In genomic region chr19:34359954-34360315, GRCh38 we compare ENCODE assay signal across 8 cellular contexts. TPM values are rescaled to one million over a fixed set of nuclear protein-coding genes. Genes with fewer than 3 reads are reported as not detected.
DNase-seq lines count a peak whose midpoint lies in the region; ATAC-seq and TF ChIP-seq lines count a peak whose summit lies in the region.

No MANE protein-coding gene starts in this region.

- peaks cover 5 to 9% of the 10 kb centered on the region in 2 donors for H3K36me3 ChIP-seq in ascending aorta
- peaks cover 9% of the 10 kb centered on the region for H3K36me3 ChIP-seq in lower lobe of right lung

- no peak for DNase-seq in activated naive CD4-positive, alpha-beta T cell treated with anti-CD3 and anti-CD28 coated beads, Interleukin-2, amount 10 ng/mL, durations not matched to agents 7 days and 5 days
- DNase-seq in activated naive CD4-positive, alpha-beta T cell treated with anti-CD3 and anti-CD28 coated beads, Interleukin-2, amount 50 U/mL, for 16 hours, result no peak
- DNase-seq in ascending aorta (ENCODE audit: low spot score in 2 of 2) (no peak), lower lobe of right lung (no peak), type B pancreatic cell (ENCODE audit: extremely low spot score, unreplicated experiment) (no peak)
- DNase-seq in stimulated activated CD4-positive, alpha-beta T cell treated with anti-CD3 and anti-CD28 coated beads, Interleukin-2, amount 100 ng/mL, for 24 hours, result no peak

- H3K27ac ChIP-seq in ascending aorta (peak overlapping the region; percentile 66 to 83), lower lobe of right lung (peak overlapping the region; percentile 79)

- H3K4me3 ChIP-seq in ascending aorta (peak overlapping the region; percentile 40 to 50), lower lobe of right lung (peak overlapping the region; percentile 53)

- no peaks in the 10 kb centered on the region for H3K9me3 Mint-ChIP-seq in activated naive CD4-positive, alpha-beta T cell treated with anti-CD3 and anti-CD28 coated beads, Interleukin-2, amount 10 ng/mL, durations not matched to agents 7 days and 5 days
- no peaks in the 10 kb centered on the region for H3K9me3 Mint-ChIP-seq in type B pancreatic cell

- peaks cover 8% of the 10 kb centered on the region for H3K27me3 Mint-ChIP-seq in activated naive CD4-positive, alpha-beta T cell treated with anti-CD3 and anti-CD28 coated beads, Interleukin-2, amount 10 ng/mL, durations not matched to agents 7 days and 5 days
- no peaks in the 10 kb centered on the region for H3K27me3 Mint-ChIP-seq in type B pancreatic cell

- H3K27me3 ChIP-seq in ascending aorta, result no peaks in the 10 kb centered on the region
- H3K27me3 ChIP-seq in lower lobe of right lung (ENCODE audit: low read depth), result no peaks in the 10 kb centered on the region

- H3K4me1 Mint-ChIP-seq in activated naive CD4-positive, alpha-beta T cell treated with anti-CD3 and anti-CD28 coated beads, Interleukin-2, amount 10 ng/mL, durations not matched to agents 7 days and 5 days, result peaks cover 59% of the 10 kb centered on the region
- peaks cover 34% of the 10 kb centered on the region for H3K4me1 Mint-ChIP-seq in type B pancreatic cell (ENCODE audit: unreplicated experiment)

- intact Hi-C loops in ascending aorta (cut with DNase I), result loop anchor here (1.0 to 5.0 kb wide), 2 partner anchors 122 to 141 kb away; partner anchors contain the start of gene WTIP
- intact Hi-C loops in lower lobe of right lung (cut with DNase I), result no loop called here

- ATAC-seq in lower lobe of right lung (no peak), GM21423 (IDR thresholded peaks at IDR 0.05; ENCODE audit: unreplicated experiment) (no peak), HG03460 (IDR thresholded peaks at IDR 0.05; ENCODE audit: unreplicated experiment) (no peak)

- H3K27ac Mint-ChIP-seq in activated naive CD4-positive, alpha-beta T cell treated with anti-CD3 and anti-CD28 coated beads, Interleukin-2, amount 10 ng/mL, durations not matched to agents 7 days and 5 days, result peak overlapping the region; percentile 91
- H3K27ac Mint-ChIP-seq in type B pancreatic cell, result peak overlapping the region; percentile 97

- CTCF ChIA-PET in activated naive CD4-positive, alpha-beta T cell treated with anti-CD3 and anti-CD28 coated beads, Interleukin-2, amount 10 ng/mL, durations not matched to agents 7 days and 5 days (lab: Charles Lee), result interaction anchor here (0.8 to 0.9 kb wide), 3 partner anchors 9 to 24 kb away, joined by 3 to 5 read pairs (median 3); no protein-coding TSS in a partner anchor

- peaks cover 0 to 3% of the 10 kb centered on the region in 2 donors for H3K4me1 ChIP-seq in ascending aorta
- peaks cover 13% of the 10 kb centered on the region for H3K4me1 ChIP-seq in lower lobe of right lung

- no peak for TF ChIP-seq CTCF in ascending aorta (IDR thresholded peaks at IDR 0.05)
- no peak for TF ChIP-seq CTCF in lower lobe of right lung (IDR thresholded peaks at IDR 0.05)
- no peak for TF ChIP-seq CTCF in type B pancreatic cell (conservative IDR thresholded peaks at IDR 0.05)

- H3K9me3 ChIP-seq in ascending aorta (no peaks in the 10 kb centered on the region), lower lobe of right lung (no peaks in the 10 kb centered on the region)

- H3K4me3 Mint-ChIP-seq in activated naive CD4-positive, alpha-beta T cell treated with anti-CD3 and anti-CD28 coated beads, Interleukin-2, amount 10 ng/mL, durations not matched to agents 7 days and 5 days, result peak overlapping the region; percentile 70
- peak overlapping the region; percentile 93 for H3K4me3 Mint-ChIP-seq in type B pancreatic cell

- H3K36me3 Mint-ChIP-seq in activated naive CD4-positive, alpha-beta T cell treated with anti-CD3 and anti-CD28 coated beads, Interleukin-2, amount 10 ng/mL, durations not matched to agents 7 days and 5 days, result peaks cover 18% of the 10 kb centered on the region
- H3K36me3 Mint-ChIP-seq in type B pancreatic cell, result peaks cover 2% of the 10 kb centered on the region

RNA-seq across cellular contexts. Expression of gene GPI, which starts 5.1 kb away (rescaled TPM):
- total RNA-seq in ascending aorta (337 TPM), lower lobe of right lung (136 TPM), type B pancreatic cell (ENCODE audit: low replicate concordance) (241 and 297 TPM in 2 replicates)

RNA-seq across cellular contexts. Expression of gene PDCD2L, which starts 44.3 kb away (rescaled TPM):
- total RNA-seq in ascending aorta (30.0 TPM), lower lobe of right lung (8.7 TPM), type B pancreatic cell (ENCODE audit: low replicate concordance) (10.1 and 13.3 TPM in 2 replicates)
